ENCODE assay signal across 2 cellular contexts in the genomic region with DNA sequence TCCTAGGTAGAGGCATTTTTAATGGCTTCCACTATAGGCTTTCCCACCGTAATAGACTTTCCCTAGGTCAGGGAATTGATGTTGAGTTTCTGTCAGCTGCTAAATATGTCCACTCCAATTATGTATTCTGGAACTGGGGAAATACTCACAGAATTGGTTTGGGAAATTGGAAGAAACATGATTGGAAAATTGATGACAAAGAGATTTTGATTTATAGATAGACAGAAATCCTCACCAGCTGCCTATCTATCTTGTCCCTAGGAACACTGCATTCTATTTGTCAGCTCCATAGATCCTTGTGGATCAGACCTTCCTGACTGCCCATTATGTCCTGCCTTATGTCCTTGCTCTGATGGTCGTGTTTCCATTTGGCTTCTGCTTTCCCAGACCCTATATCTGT.
A peak's percentile ranks its signal among the peaks of the same experiment; 100 is the strongest.
TF ChIP-seq lines count a peak whose summit lies in the region.

No MANE protein-coding gene starts in this region.

TF ChIP-seq in K562, 482 proteins besides CTCF, POLR2A, EP300 and RAD21 (continued from another document):
- TF ChIP-seq, protein P1, sequence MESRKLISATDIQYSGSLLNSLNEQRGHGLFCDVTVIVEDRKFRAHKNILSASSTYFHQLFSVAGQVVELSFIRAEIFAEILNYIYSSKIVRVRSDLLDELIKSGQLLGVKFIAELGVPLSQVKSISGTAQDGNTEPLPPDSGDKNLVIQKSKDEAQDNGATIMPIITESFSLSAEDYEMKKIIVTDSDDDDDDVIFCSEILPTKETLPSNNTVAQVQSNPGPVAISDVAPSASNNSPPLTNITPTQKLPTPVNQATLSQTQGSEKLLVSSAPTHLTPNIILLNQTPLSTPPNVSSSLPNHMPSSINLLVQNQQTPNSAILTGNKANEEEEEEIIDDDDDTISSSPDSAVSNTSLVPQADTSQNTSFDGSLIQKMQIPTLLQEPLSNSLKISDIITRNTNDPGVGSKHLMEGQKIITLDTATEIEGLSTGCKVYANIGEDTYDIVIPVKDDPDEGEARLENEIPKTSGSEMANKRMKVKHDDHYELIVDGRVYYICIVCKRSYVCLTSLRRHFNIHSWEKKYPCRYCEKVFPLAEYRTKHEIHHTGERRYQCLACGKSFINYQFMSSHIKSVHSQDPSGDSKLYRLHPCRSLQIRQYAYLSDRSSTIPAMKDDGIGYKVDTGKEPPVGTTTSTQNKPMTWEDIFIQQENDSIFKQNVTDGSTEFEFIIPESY (CRISPR knock-in tag; IDR thresholded peaks at IDR 0.05): no peak
- TF ChIP-seq C11orf30 (IDR thresholded peaks at IDR 0.05; ENCODE audit: low read depth): peak; percentile 46; the same call in 1 of the 2 replicates
- TF ChIP-seq DPF2 (IDR thresholded peaks at IDR 0.05): no peak
- no peak for TF ChIP-seq ZNF785 (CRISPR knock-in tag; IDR thresholded peaks at IDR 0.05)
- TF ChIP-seq ZNF140 (CRISPR knock-in tag; IDR thresholded peaks at IDR 0.05): no peak
- no peak for TF ChIP-seq FUS (optimal IDR thresholded peaks at IDR 0.05; ENCODE audit: low read depth, low read length)

TF ChIP-seq in WTC11, 78 proteins besides CTCF, POLR2A, EP300 and RAD21 (continued from another document):
- no peak for TF ChIP-seq ATF6 (CRISPR knock-in tag; IDR thresholded peaks at IDR 0.05)
- no peak for TF ChIP-seq USF2 (CRISPR knock-in tag; IDR thresholded peaks at IDR 0.05)
- TF ChIP-seq ZNF121 (CRISPR knock-in tag; IDR thresholded peaks at IDR 0.05): no peak
- TF ChIP-seq, protein P2, sequence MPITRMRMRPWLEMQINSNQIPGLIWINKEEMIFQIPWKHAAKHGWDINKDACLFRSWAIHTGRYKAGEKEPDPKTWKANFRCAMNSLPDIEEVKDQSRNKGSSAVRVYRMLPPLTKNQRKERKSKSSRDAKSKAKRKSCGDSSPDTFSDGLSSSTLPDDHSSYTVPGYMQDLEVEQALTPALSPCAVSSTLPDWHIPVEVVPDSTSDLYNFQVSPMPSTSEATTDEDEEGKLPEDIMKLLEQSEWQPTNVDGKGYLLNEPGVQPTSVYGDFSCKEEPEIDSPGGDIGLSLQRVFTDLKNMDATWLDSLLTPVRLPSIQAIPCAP (CRISPR knock-in tag; IDR thresholded peaks at IDR 0.05): no peak
- no peak for TF ChIP-seq ZNF416 (CRISPR knock-in tag; IDR thresholded peaks at IDR 0.05)
- TF ChIP-seq, protein P3, sequence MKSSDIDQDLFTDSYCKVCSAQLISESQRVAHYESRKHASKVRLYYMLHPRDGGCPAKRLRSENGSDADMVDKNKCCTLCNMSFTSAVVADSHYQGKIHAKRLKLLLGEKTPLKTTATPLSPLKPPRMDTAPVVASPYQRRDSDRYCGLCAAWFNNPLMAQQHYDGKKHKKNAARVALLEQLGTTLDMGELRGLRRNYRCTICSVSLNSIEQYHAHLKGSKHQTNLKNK (CRISPR knock-in tag; IDR thresholded peaks at IDR 0.05): no peak
- no peak for TF ChIP-seq JAZF1 (CRISPR knock-in tag; IDR thresholded peaks at IDR 0.05)
- TF ChIP-seq ZNF263 (CRISPR knock-in tag; IDR thresholded peaks at IDR 0.05; ENCODE audit: low read depth): no peak
- TF ChIP-seq FOXP1 (CRISPR knock-in tag; IDR thresholded peaks at IDR 0.05; ENCODE audit: borderline replicate concordance): no peak
